Comparison of ENCODE assay signal across 9 cellular contexts in genomic region chr10:50937230-50937907, GRCh38. TPM values are rescaled to one million over a fixed set of nuclear protein-coding genes. Genes with fewer than 3 reads are reported as not detected.
DNase-seq lines count a peak whose midpoint lies in the region; ATAC-seq and TF ChIP-seq lines count a peak whose summit lies in the region.
"Had no signal": no experiment of that assay in that cellular context is flagged by ENCODE, and none has a peak within 500 bp of the region (broad histone marks: within the 10 kb centered on the region; RNA-seq: fewer than 3 reads in every experiment).

No MANE protein-coding gene starts in this region.

- H3K4me3 Mint-ChIP-seq in glutamatergic neuron (ENCODE audit: unreplicated experiment), result no peak overlapping the region

- no peaks in the 10 kb centered on the region for H3F3A ChIP-seq in SK-N-SH (replicated peaks; ENCODE audit: insufficient read depth)

- H3K36me3 ChIP-seq in SK-N-SH (replicated peaks in 1 of 2; ENCODE audit: control insufficient read depth in 1 of 2, insufficient read depth in 2 of 2, low read length in 1 of 2), result no peaks in the 10 kb centered on the region
- H3K36me3 ChIP-seq in tibial nerve, result no peaks in the 10 kb centered on the region

- TF ChIP-seq CTCF in SK-N-SH (IDR thresholded peaks at IDR 0.05) (peak; percentile 68), glutamatergic neuron (IDR thresholded peaks at IDR 0.05; ENCODE audit: partially characterized antibody, unreplicated experiment) (peak; percentile 46), tibial nerve (IDR thresholded peaks at IDR 0.05) (peak in 3 of 5 experiments; percentile 6 to 26 (median 8))

- no peaks in the 10 kb centered on the region for H3K79me2 ChIP-seq in SK-N-SH (ENCODE audit: insufficient read depth)

- H3K27ac ChIP-seq in SK-N-SH (ENCODE audit: low read depth in 2 of 2, low read length in 1 of 2) (no peak overlapping the region), tibial nerve (no peak overlapping the region)

- CTCF ChIA-PET in SK-N-SH (lab: Yijun Ruan, JAX), result interaction anchor here (0.6 to 1.7 kb wide), 6 partner anchors 10 to 85 kb away, joined by 3 to 6 read pairs (median 3); no protein-coding TSS in a partner anchor

- no peaks in the 10 kb centered on the region for H3K9me2 ChIP-seq in SK-N-SH

- H3K4me1 Mint-ChIP-seq in glutamatergic neuron (ENCODE audit: low read depth, unreplicated experiment), result no peaks in the 10 kb centered on the region

- H3K27me3 ChIP-seq in SK-N-SH (ENCODE audit: insufficient read depth) (no peaks in the 10 kb centered on the region; the same call in 1 of the 2 replicates), tibial nerve (no peaks in the 10 kb centered on the region)

- TF ChIP-seq EP300 in SK-N-SH (IDR thresholded peaks at IDR 0.05; ENCODE audit: borderline replicate concordance in 1 of 2, low read depth in 1 of 2, low read length in 1 of 2) (no peak), tibial nerve (IDR thresholded peaks at IDR 0.05) (no peak)

- no peak overlapping the region for H2AFZ ChIP-seq in SK-N-SH (ENCODE audit: low read depth)

- TF ChIP-seq POLR2A in tibial nerve (IDR thresholded peaks at IDR 0.05), result no peak

- peak; percentile 1 for DNase-seq in SHP77 treated with DMSO at 0.1 percent for 48 hours (lab: John Stamatoyannopoulos, UW)
- no peak for DNase-seq in SHP77 (lab: John Stamatoyannopoulos, UW)
- peak; percentile 4 for DNase-seq in SK-N-SH
- DNase-seq in glutamatergic neuron, result no peak
- DNase-seq in tibial nerve (ENCODE audit: low spot score in 2 of 2), result no peak
- no peak for DNase-seq in NCI-H128 (lab: John Stamatoyannopoulos, UW; ENCODE audit: unreplicated experiment)

- no peak overlapping the region for H3K27ac Mint-ChIP-seq in glutamatergic neuron (ENCODE audit: unreplicated experiment)

- H3K9me3 ChIP-seq in SK-N-SH (no peaks in the 10 kb centered on the region), tibial nerve (no peaks in the 10 kb centered on the region)

- no peak overlapping the region for H3K4me2 ChIP-seq in SK-N-SH

- H3K4me1 ChIP-seq in SK-N-SH (ENCODE audit: control insufficient read depth in 1 of 2, insufficient read depth in 2 of 2, low read depth in 1 of 2, low read length in 1 of 2) (no peaks in the 10 kb centered on the region), tibial nerve (no peaks in the 10 kb centered on the region)

- no peaks in the 10 kb centered on the region for H3K27me3 Mint-ChIP-seq in glutamatergic neuron (ENCODE audit: unreplicated experiment)

- H3K9ac ChIP-seq in SK-N-SH, result no peak overlapping the region

- no peaks in the 10 kb centered on the region for H4K20me1 ChIP-seq in SK-N-SH (ENCODE audit: insufficient read depth)

- POLR2A ChIA-PET in SK-N-SH (lab: Yijun Ruan, JAX), result no interaction called here

- H3K9me3 Mint-ChIP-seq in glutamatergic neuron (ENCODE audit: unreplicated experiment), result no peaks in the 10 kb centered on the region

- H3K4me3 ChIP-seq in SK-N-SH (ENCODE audit: low read depth in 2 of 2, low read length in 1 of 2), result no peak overlapping the region
- H3K4me3 ChIP-seq in tibial nerve, result no peak overlapping the region

- no peaks in the 10 kb centered on the region for H3K36me3 Mint-ChIP-seq in glutamatergic neuron (ENCODE audit: unreplicated experiment)

- ATAC-seq in GM18909 (IDR thresholded peaks at IDR 0.05; ENCODE audit: poor library complexity, unreplicated experiment), result no peak
- ATAC-seq in HG02840 (IDR thresholded peaks at IDR 0.05; ENCODE audit: low FRiP score, unreplicated experiment), result no peak

- WGBS in SK-N-SH (ENCODE audit: low lambda C conversion rate), result 32% methylated on average over 4 of the region's 4 CpGs
- 25 to 33% methylated on average over 4 of the region's 4 CpGs for WGBS in tibial nerve, 2 donors

- peak; percentile 60 for TF ChIP-seq RAD21 in SK-N-SH (IDR thresholded peaks at IDR 0.05; ENCODE audit: low read length)

TF ChIP-seq in SK-N-SH, 30 proteins besides CTCF, POLR2A, EP300 and RAD21:
- TF ChIP-seq USF1 (IDR thresholded peaks at IDR 0.05; ENCODE audit: borderline replicate concordance, low read depth) (no peak), SMC3 (IDR thresholded peaks at IDR 0.05; ENCODE audit: low read depth, low read length) (peak; percentile 33)
TF ChIP-seq in SK-N-SH: peak in this region for 1.

RNA-seq across cellular contexts. Expression of gene A1CF, which starts 51.9 kb away (rescaled TPM):
- not detected in 2 replicates for polyA plus RNA-seq in SK-N-SH (2012; rRNA removed)
- not detected in 2 replicates for polyA plus RNA-seq in SK-N-SH (2012; cell fraction: cytosol; rRNA removed)
- polyA plus RNA-seq in SK-N-SH (2012; cell fraction: nucleus; rRNA removed), result not detected in 2 replicates
- total RNA-seq in glutamatergic neuron (ENCODE audit: unreplicated experiment), result not detected
- not detected for total RNA-seq in tibial nerve
- total RNA-seq: T-helper 2 cell treated with Interferon-gamma antibody and Interleukin-4, amounts not matched to agents 100 ng/mL and 5 ng/mL, for 36 hours had no signal

Comparison
In these comparisons a context has a peak if more than half of its experiments do, and no peak if none do; other contexts are left out.
1. DNase-seq: peak in SHP77 treated with DMSO at 0.1 percent for 48 hours (single experiment) and SK-N-SH (single experiment); none in SHP77 (0 of 2), glutamatergic neuron (single experiment), tibial nerve (0 of 2) and NCI-H128 (single experiment).
2. CTCF ChIP-seq: peak in every context shown above with its lines; median percentile 68 in SK-N-SH; 46 in glutamatergic neuron; 8 in tibial nerve.